11 cellular contexts compared by ENCODE assay signal in genomic region chr10:113169853-113170455, GRCh38.
DNase-seq lines count a peak whose midpoint lies in the region; ATAC-seq and TF ChIP-seq lines count a peak whose summit lies in the region.
"Had no signal": no experiment of that assay in that cellular context is flagged by ENCODE, and none has a peak within 500 bp of the region (broad histone marks: within the 10 kb centered on the region; RNA-seq: fewer than 3 reads in every experiment).

No MANE protein-coding gene starts in this region.

- H3K4me1 Mint-ChIP-seq in T-helper 17 cell = peaks cover 11% of the 10 kb centered on the region

- no peak for TF ChIP-seq CTCF in GM10266 (IDR thresholded peaks at IDR 0.05; ENCODE audit: control insufficient read depth, insufficient read depth, low read depth, missing control alignments)

- peaks cover 2% of the 10 kb centered on the region for H3K36me3 Mint-ChIP-seq in T-helper 17 cell (ENCODE audit: low read depth)

- intact Hi-C loops in left cardiac atrium (cut with DNase I) = no loop called here

- peak; percentile 27 for DNase-seq in GM10266 (ENCODE audit: extremely low spot score)
- no peak for DNase-seq in T-helper 17 cell
- DNase-seq in left cardiac atrium = no peak
- no peak for DNase-seq in AG08396 (ENCODE audit: low spot score)
- no peak for DNase-seq in NCI-H187 (lab: John Stamatoyannopoulos, UW)
- DNase-seq in activated CD8-positive, alpha-beta memory T cell treated with anti-CD3 and anti-CD28 coated beads for 24 hours = no peak
- DNase-seq: activated naive CD4-positive, alpha-beta T cell treated with Interleukin-2 at 50 U/mL for 16 hours; midbrain had no signal

- peaks cover 9% of the 10 kb centered on the region for H3K27me3 Mint-ChIP-seq in T-helper 17 cell

- ATAC-seq in GM19324 (IDR thresholded peaks at IDR 0.05; ENCODE audit: low FRiP score, unreplicated experiment) (peak; percentile 63), HG02938 (IDR thresholded peaks at IDR 0.05; ENCODE audit: unreplicated experiment) (peak; percentile 96), T-helper 17 cell (no peak), left cardiac atrium (no peak)
- ATAC-seq: HepG2 had no signal

- no peaks in the 10 kb centered on the region for H3K9me3 ChIP-seq in T-helper 17 cell (ENCODE audit: control insufficient read depth, low read length, poor library complexity, severe bottlenecking)

- peak overlapping the region; percentile 53 for H3K27ac Mint-ChIP-seq in T-helper 17 cell

- H3K4me3 Mint-ChIP-seq in T-helper 17 cell = peak overlapping the region; percentile 25

Comparison
In these comparisons a context has a peak if more than half of its experiments do, and no peak if none do; other contexts are left out.
1. ATAC-seq: peak in GM19324 (single experiment) and HG02938 (single experiment); none in T-helper 17 cell (single experiment) and left cardiac atrium (0 of 2).